ENCODE assay signal across 9 cellular contexts in the genomic region with DNA sequence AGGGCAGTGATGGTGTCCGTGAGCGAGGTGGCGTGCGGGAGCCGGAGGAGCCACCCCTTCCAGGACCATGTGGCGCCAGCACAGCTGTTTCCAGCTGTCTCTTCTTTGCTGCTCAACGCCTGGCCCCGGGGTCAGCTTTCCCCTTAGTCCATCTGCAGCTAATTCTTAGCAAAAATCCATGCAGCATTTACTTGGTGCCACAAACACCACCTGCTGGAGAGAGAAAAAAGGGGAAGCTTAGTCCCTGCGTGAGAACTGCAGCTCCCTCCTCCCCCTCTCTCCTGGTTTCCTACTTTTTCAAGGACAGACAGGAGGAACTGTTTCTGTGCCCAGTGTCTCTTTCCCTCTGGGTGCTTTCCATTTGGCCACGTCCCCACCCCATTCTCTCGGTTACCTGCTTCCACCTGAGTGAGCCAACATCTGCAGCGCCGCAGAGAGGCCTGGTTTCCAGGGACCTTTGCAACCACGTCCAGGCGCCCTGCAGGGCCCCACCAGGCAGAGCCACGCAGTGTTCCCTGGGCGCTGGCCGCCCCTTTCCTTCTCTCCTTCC. TPM values are rescaled to one million over a fixed set of nuclear protein-coding genes. Genes with fewer than 3 reads are reported as not detected.
DNase-seq lines count a peak whose midpoint lies in the region; ATAC-seq and TF ChIP-seq lines count a peak whose summit lies in the region.
"Had no signal": no experiment of that assay in that cellular context is flagged by ENCODE, and none has a peak within 500 bp of the region (broad histone marks: within the 10 kb centered on the region; RNA-seq: fewer than 3 reads in every experiment).

No MANE protein-coding gene starts in this region.

- TF ChIP-seq CTCF in endothelial cell (IDR thresholded peaks at IDR 0.05; ENCODE audit: unreplicated experiment): no peak

- H3K4me1 Mint-ChIP-seq in endothelial cell (ENCODE audit: unreplicated experiment): peaks cover 3% of the 10 kb centered on the region

- no peaks in the 10 kb centered on the region for H3K36me3 Mint-ChIP-seq in endothelial cell (ENCODE audit: low read depth, unreplicated experiment)

- H3K9me3 Mint-ChIP-seq in endothelial cell (ENCODE audit: unreplicated experiment): no peaks in the 10 kb centered on the region

- ATAC-seq in HG03571 (IDR thresholded peaks at IDR 0.05; ENCODE audit: unreplicated experiment) (no peak), HG03097 (IDR thresholded peaks at IDR 0.05; ENCODE audit: low FRiP score, unreplicated experiment) (no peak)

- DNase-seq in NCI-H1417 (lab: John Stamatoyannopoulos, UW): peak; percentile 14 to 62 (median 21)
- no peak for DNase-seq in NCI-H1417 treated with DMSO at 0.1 percent for 48 hours (lab: John Stamatoyannopoulos, UW)
- DNase-seq in NCI-H524 (lab: John Stamatoyannopoulos, UW): peak; percentile 67 to 90
- peak; percentile 38 for DNase-seq in endothelial cell (ENCODE audit: low spot score)
- DNase-seq in renal cortical epithelial cell (ENCODE audit: low read depth): peak; percentile 11
- no peak for DNase-seq in HK-2 (ENCODE audit: unreplicated experiment)
- DNase-seq: activated CD4-positive, CD25-positive, alpha-beta regulatory T cell had no signal

- no peak overlapping the region for H3K4me3 Mint-ChIP-seq in endothelial cell (ENCODE audit: unreplicated experiment)

- H3K27me3 Mint-ChIP-seq in endothelial cell (ENCODE audit: unreplicated experiment): peaks cover 18% of the 10 kb centered on the region

- H3K27ac Mint-ChIP-seq in endothelial cell (ENCODE audit: unreplicated experiment): no peak overlapping the region

RNA-seq across cellular contexts. Expression of a gene that starts 3.4 kb away (rescaled TPM):
- not detected for total RNA-seq in endothelial cell (ENCODE audit: unreplicated experiment)
- not detected in 2 replicates for total RNA-seq in renal cortical epithelial cell

RNA-seq across cellular contexts. Expression of a gene that starts 20.4 kb away (rescaled TPM):
- not detected for total RNA-seq in endothelial cell (ENCODE audit: unreplicated experiment)
- total RNA-seq in renal cortical epithelial cell: not detected in 2 replicates

Comparison
In these comparisons a context has a peak if more than half of its experiments do, and no peak if none do; other contexts are left out.
1. DNase-seq: peak in NCI-H1417 (3 of 3), NCI-H524 (2 of 2), endothelial cell (single experiment) and renal cortical epithelial cell (single experiment); none in NCI-H1417 treated with DMSO at 0.1 percent for 48 hours (single experiment) and HK-2 (single experiment).